27 cellular contexts compared by ENCODE assay signal in the genomic region with DNA sequence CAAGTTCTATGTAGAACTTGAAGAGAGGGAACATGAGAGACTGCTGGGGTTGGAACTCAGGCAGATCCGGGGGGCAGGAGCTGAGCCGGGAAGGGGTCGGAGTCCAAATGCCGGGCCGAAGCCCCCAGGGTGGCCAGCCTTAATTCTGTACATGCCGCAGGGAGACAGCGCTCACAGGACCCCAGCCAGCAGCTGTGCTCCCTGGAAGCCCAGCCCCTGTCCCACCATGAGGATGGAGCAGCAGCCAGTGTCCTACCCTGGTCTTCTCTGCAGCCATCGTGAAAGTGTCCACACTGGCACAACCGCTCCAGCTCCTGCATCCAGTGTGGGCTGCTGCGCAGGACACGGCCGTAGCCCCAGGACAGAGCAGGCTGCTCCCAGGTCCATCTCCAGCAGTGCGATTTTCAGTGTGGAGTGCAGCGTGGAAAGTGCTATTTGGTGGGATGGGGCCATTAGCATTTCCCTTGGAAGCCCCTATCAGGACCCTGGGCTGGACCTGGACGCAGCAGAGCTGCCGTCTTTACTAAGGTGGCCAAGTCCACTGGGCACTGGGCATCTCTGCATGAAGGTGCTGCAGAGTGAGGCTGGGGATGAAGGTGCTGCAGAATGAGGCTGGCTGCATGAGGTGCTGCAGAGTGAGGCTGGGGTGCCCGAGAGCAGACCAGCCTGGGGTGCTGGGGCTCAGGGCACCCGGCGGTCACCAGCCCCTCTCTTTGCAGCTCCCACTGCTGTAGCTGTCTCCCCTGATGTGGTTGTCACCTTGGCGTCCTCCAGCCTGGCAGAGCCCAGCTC.
"Had no signal": no experiment of that assay in that cellular context is flagged by ENCODE, and none has a peak within 500 bp of the region (broad histone marks: within the 10 kb centered on the region; RNA-seq: fewer than 3 reads in every experiment).

No MANE protein-coding gene starts in this region.

- H3K27me3 Mint-ChIP-seq: activated CD4-positive, alpha-beta memory T cell treated with anti-CD3 and anti-CD28 coated beads, Interleukin-2, amount 10 ng/mL, durations not matched to agents 7 days and 5 days; activated CD8-positive, alpha-beta memory T cell treated with anti-CD3 and anti-CD28 coated beads, Interleukin-2, amount 10 ng/mL, durations not matched to agents 7 days and 5 days had no signal

- H3K27ac Mint-ChIP-seq: activated CD4-positive, alpha-beta memory T cell treated with anti-CD3 and anti-CD28 coated beads, Interleukin-2, amount 10 ng/mL, durations not matched to agents 7 days and 5 days; activated CD8-positive, alpha-beta memory T cell treated with anti-CD3 and anti-CD28 coated beads, Interleukin-2, amount 10 ng/mL, durations not matched to agents 7 days and 5 days; activated naive CD4-positive, alpha-beta T cell treated with anti-CD3 and anti-CD28 coated beads, Interleukin-2, amount 50 U/mL, for 24 hours; activated naive CD8-positive, alpha-beta T cell treated with anti-CD3 and anti-CD28 coated beads, Interleukin-2, amount 50 U/mL, for 24 hours had no signal

- H3K27me3 ChIP-seq: brain microvascular endothelial cell had no signal

- H3K4me3 Mint-ChIP-seq: activated CD4-positive, alpha-beta memory T cell treated with anti-CD3 and anti-CD28 coated beads, Interleukin-2, amount 10 ng/mL, durations not matched to agents 7 days and 5 days; activated CD8-positive, alpha-beta memory T cell treated with anti-CD3 and anti-CD28 coated beads, Interleukin-2, amount 10 ng/mL, durations not matched to agents 7 days and 5 days; activated naive CD4-positive, alpha-beta T cell treated with anti-CD3 and anti-CD28 coated beads, Interleukin-2, amount 50 U/mL, for 24 hours; activated naive CD8-positive, alpha-beta T cell treated with anti-CD3 and anti-CD28 coated beads, Interleukin-2, amount 50 U/mL, for 24 hours had no signal

- ATAC-seq: activated CD8-positive, alpha-beta memory T cell treated with anti-CD3 and anti-CD28 coated beads, Interleukin-2, amount 10 ng/mL, durations not matched to agents 7 days and 5 days; activated naive CD8-positive, alpha-beta T cell treated with anti-CD3 and anti-CD28 coated beads, Interleukin-2, amount 50 U/mL, for 24 hours; Right ventricle myocardium inferior; SK-N-SH treated with all-trans-retinoic acid at 6 μM for 48 hours had no signal

- DNase-seq: activated CD4-positive, alpha-beta memory T cell treated with anti-CD3 and anti-CD28 coated beads, Interleukin-2, amount 10 ng/mL, durations not matched to agents 7 days and 5 days; activated CD4-positive, alpha-beta T cell treated with anti-CD3 and anti-CD28 coated beads for 1 hour; activated CD4-positive, alpha-beta T cell treated with anti-CD3 and anti-CD28 coated beads for 48 hours; activated CD4-positive, CD25-positive, alpha-beta regulatory T cell; activated CD8-positive, alpha-beta memory T cell treated with anti-CD3 and anti-CD28 coated beads for 24 hours; activated CD8-positive, alpha-beta memory T cell treated with anti-CD3 and anti-CD28 coated beads, Interleukin-2, amount 10 ng/mL, durations not matched to agents 7 days and 5 days; activated CD8-positive, alpha-beta memory T cell treated with anti-CD3 and anti-CD28 coated beads, Interleukin-2, amount 50 U/mL, for 48 hours; activated effector memory CD4-positive, alpha-beta T cell treated with Interleukin-2 at 50 U/mL for 16 hours; activated naive CD8-positive, alpha-beta T cell treated with anti-CD3 and anti-CD28 coated beads, Interleukin-2, amount 50 U/mL, for 24 hours; activated T-cell treated with anti-CD3 and anti-CD28 coated beads, Interleukin-2, amount 50 U/mL, for 48 hours; anterior cingulate cortex; brain microvascular endothelial cell; central memory CD4-positive, alpha-beta T cell; NCI-H1417; NCI-H187; NCI-H2107; NCI-H526; PC-9; SIG-M5; T-helper 1 cell; T-helper 2 cell; T-helper 9 cell; WERI-Rb-1 had no signal

- H3K4me1 Mint-ChIP-seq: activated CD4-positive, alpha-beta memory T cell treated with anti-CD3 and anti-CD28 coated beads, Interleukin-2, amount 10 ng/mL, durations not matched to agents 7 days and 5 days; activated CD8-positive, alpha-beta memory T cell treated with anti-CD3 and anti-CD28 coated beads, Interleukin-2, amount 10 ng/mL, durations not matched to agents 7 days and 5 days; activated naive CD4-positive, alpha-beta T cell treated with anti-CD3 and anti-CD28 coated beads, Interleukin-2, amount 50 U/mL, for 24 hours; activated naive CD8-positive, alpha-beta T cell treated with anti-CD3 and anti-CD28 coated beads, Interleukin-2, amount 50 U/mL, for 24 hours had no signal

- H3K4me3 ChIP-seq: PC-9 had no signal

- H3K36me3 ChIP-seq: brain microvascular endothelial cell, WERI-Rb-1 had no signal

- H2AFZ ChIP-seq: PC-9 had no signal

- H3K27ac ChIP-seq: brain microvascular endothelial cell, PC-9, RWPE1, WERI-Rb-1 had no signal

- H3K36me3 Mint-ChIP-seq: activated CD8-positive, alpha-beta memory T cell treated with anti-CD3 and anti-CD28 coated beads, Interleukin-2, amount 10 ng/mL, durations not matched to agents 7 days and 5 days; activated naive CD4-positive, alpha-beta T cell treated with anti-CD3 and anti-CD28 coated beads, Interleukin-2, amount 50 U/mL, for 24 hours had no signal

- H3K9me3 Mint-ChIP-seq: activated CD4-positive, alpha-beta memory T cell treated with anti-CD3 and anti-CD28 coated beads, Interleukin-2, amount 10 ng/mL, durations not matched to agents 7 days and 5 days; activated naive CD4-positive, alpha-beta T cell treated with anti-CD3 and anti-CD28 coated beads, Interleukin-2, amount 50 U/mL, for 24 hours; activated naive CD8-positive, alpha-beta T cell treated with anti-CD3 and anti-CD28 coated beads, Interleukin-2, amount 50 U/mL, for 24 hours had no signal

- H3K4me2 ChIP-seq: PC-9 had no signal
